Comparison of ENCODE assay signal across 8 cellular contexts in the genomic region with DNA sequence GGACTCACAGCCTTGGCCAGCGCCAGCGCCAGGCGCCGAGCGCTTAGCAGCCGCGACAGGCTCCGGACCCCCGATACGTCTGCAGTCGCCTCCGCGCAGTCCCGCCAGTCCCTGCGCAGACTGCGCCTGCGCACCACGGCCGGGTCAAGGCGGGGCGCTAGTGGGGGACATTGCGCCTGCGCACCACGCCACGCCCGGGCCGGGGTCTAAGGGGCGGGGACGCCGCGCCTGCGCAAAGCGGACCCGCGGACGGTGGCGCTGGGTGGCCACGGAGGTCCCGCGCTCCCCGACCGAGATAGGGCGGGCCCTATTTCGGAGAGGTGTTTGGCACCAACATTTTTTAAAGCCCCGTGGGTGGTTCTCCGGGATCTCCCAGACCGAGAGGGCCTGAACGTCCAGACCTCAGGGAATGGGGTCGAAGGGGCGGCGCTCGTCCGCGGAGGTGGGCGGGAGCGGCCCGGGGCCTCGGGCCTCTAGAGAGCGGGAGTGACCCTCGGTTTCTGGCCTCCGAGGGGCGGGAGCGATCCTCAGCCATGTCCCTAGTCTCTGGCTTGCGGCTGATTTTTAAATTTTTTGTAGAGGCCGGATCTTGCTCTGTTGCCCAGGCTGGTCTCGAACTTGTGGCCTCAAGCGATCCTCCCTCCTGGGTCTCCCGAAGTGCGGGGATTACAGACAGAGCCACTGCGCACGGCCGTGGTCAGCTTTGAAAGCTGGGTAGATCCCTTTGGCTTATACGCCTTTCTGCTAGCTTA.
DNase-seq lines count a peak whose midpoint lies in the region; ATAC-seq and TF ChIP-seq lines count a peak whose summit lies in the region.
"Not testable (repeated sequence)": the region's sequence is repeated elsewhere in the genome, so short reads cannot be mapped to it uniquely, and the experiment has no call there.

No MANE protein-coding gene starts in this region.

- peak overlapping the region in 2 of 3 donors; percentile 26 to 78 for H3K27ac Mint-ChIP-seq in CD4-positive, CD25-positive, alpha-beta regulatory T cell
- H3K27ac Mint-ChIP-seq in T-cell: peak overlapping the region; percentile 43 to 55
- not testable (repeated sequence) for H3K27ac Mint-ChIP-seq in activated naive CD8-positive, alpha-beta T cell treated with anti-CD3 and anti-CD28 coated beads, Interleukin-2, amount 50 U/mL, for 24 hours
- peak overlapping the region; percentile 14 to 89 (median 78) for H3K27ac Mint-ChIP-seq in naive thymus-derived CD4-positive, alpha-beta T cell

- H3K36me3 Mint-ChIP-seq in CD4-positive, CD25-positive, alpha-beta regulatory T cell; T-cell; activated naive CD8-positive, alpha-beta T cell treated with anti-CD3 and anti-CD28 coated beads, Interleukin-2, amount 50 U/mL, for 24 hours (ENCODE audit: low read depth); naive thymus-derived CD4-positive, alpha-beta T cell: not testable (repeated sequence)

- not testable (repeated sequence) for H3K4me1 ChIP-seq in CD4-positive, CD25-positive, alpha-beta regulatory T cell (ENCODE audit: control insufficient read depth, insufficient read depth, low read length, poor library complexity, severe bottlenecking); naive thymus-derived CD4-positive, alpha-beta T cell (ENCODE audit: control insufficient read depth in 2 of 2, insufficient read depth in 2 of 2, low read length in 2 of 2)
- peaks cover 0 to 29% (median 0%) of the 10 kb centered on the region in 3 donors for H3K4me1 ChIP-seq in gastroesophageal sphincter

- TF ChIP-seq POLR2A in gastroesophageal sphincter (IDR thresholded peaks at IDR 0.05): peak; percentile 89 to 96

- peak overlapping the region; percentile 78 to 90 (median 86) for H3K4me3 Mint-ChIP-seq in CD4-positive, CD25-positive, alpha-beta regulatory T cell
- H3K4me3 Mint-ChIP-seq in T-cell: peak overlapping the region; percentile 73 to 79 (median 75)
- H3K4me3 Mint-ChIP-seq in activated naive CD8-positive, alpha-beta T cell treated with anti-CD3 and anti-CD28 coated beads, Interleukin-2, amount 50 U/mL, for 24 hours: peak overlapping the region; percentile 70
- H3K4me3 Mint-ChIP-seq in naive thymus-derived CD4-positive, alpha-beta T cell: peak overlapping the region; percentile 61 to 88 (median 80)

- WGBS in gastroesophageal sphincter (ENCODE audit: low coverage in 1 of 2), 2 donors: 2% methylated on average over 10 of the region's 73 CpGs; no CpG with 5 or more reads in 1 of the 2 donors

- TF ChIP-seq EP300 in gastroesophageal sphincter (IDR thresholded peaks at IDR 0.05): not testable (repeated sequence)

- H3K9me3 ChIP-seq in CD4-positive, CD25-positive, alpha-beta regulatory T cell (ENCODE audit: control insufficient read depth in 2 of 2, low read length in 2 of 2); gastroesophageal sphincter; naive thymus-derived CD4-positive, alpha-beta T cell (ENCODE audit: control insufficient read depth in 2 of 3, low read length in 3 of 3): not testable (repeated sequence)

- peak overlapping the region; percentile 41 for H3K4me3 ChIP-seq in CD4-positive, CD25-positive, alpha-beta regulatory T cell (ENCODE audit: low read depth, low read length)
- H3K4me3 ChIP-seq in gastroesophageal sphincter: peak overlapping the region; percentile 71 to 79
- peak overlapping the region; percentile 61 for H3K4me3 ChIP-seq in naive thymus-derived CD4-positive, alpha-beta T cell (ENCODE audit: low read length)

- ATAC-seq in CD4-positive, CD25-positive, alpha-beta regulatory T cell (ENCODE audit: low read depth in 2 of 2): peak; percentile 68 to 71
- ATAC-seq in GM19455 (IDR thresholded peaks at IDR 0.05; ENCODE audit: unreplicated experiment) (peak; percentile 60), HG03342 (IDR thresholded peaks at IDR 0.05; ENCODE audit: unreplicated experiment) (peak; percentile 77), T-cell (replicated peaks in 1 of 4) (peak; percentile 80 to 86 (median 83)), gastroesophageal sphincter (peak; percentile 95)
- peak; percentile 79 for ATAC-seq in activated naive CD8-positive, alpha-beta T cell treated with anti-CD3 and anti-CD28 coated beads, Interleukin-2, amount 50 U/mL, for 24 hours
- peak; percentile 89 for ATAC-seq in naive thymus-derived CD4-positive, alpha-beta T cell

- H3K36me3 ChIP-seq in CD4-positive, CD25-positive, alpha-beta regulatory T cell (ENCODE audit: control insufficient read depth, insufficient read depth, low read length); gastroesophageal sphincter; naive thymus-derived CD4-positive, alpha-beta T cell (ENCODE audit: control insufficient read depth in 2 of 3, insufficient read depth in 3 of 3, low read length in 3 of 3): not testable (repeated sequence)

- intact Hi-C loops in naive thymus-derived CD4-positive, alpha-beta T cell (cut with micrococcal nuclease): loop anchor here (2.0 kb wide), 1 partner anchor 73 kb away; a partner anchor contains a TSS

- H3K4me1 Mint-ChIP-seq in CD4-positive, CD25-positive, alpha-beta regulatory T cell: peaks cover 0 to 11% (median 3%) of the 10 kb centered on the region in 4 donors
- H3K4me1 Mint-ChIP-seq in T-cell: peaks cover 0 to 13% (median 5%) of the 10 kb centered on the region in 3 donors
- H3K4me1 Mint-ChIP-seq in activated naive CD8-positive, alpha-beta T cell treated with anti-CD3 and anti-CD28 coated beads, Interleukin-2, amount 50 U/mL, for 24 hours: not testable (repeated sequence)
- H3K4me1 Mint-ChIP-seq in naive thymus-derived CD4-positive, alpha-beta T cell: peaks cover 0 to 16% (median 8%) of the 10 kb centered on the region in 7 donors

- CTCF ChIA-PET in T-cell (lab: Charles Lee): interaction anchor here in 1 of 2 donors (1.3 kb wide), 1 partner anchor 29 kb away, joined by 3 read pairs; no protein-coding TSS in a partner anchor
- CTCF ChIA-PET in naive thymus-derived CD4-positive, alpha-beta T cell (lab: Charles Lee): not testable (repeated sequence)

- POLR2A ChIA-PET in T-cell (lab: Charles Lee); naive thymus-derived CD4-positive, alpha-beta T cell (lab: Charles Lee): not testable (repeated sequence)

- H3K9me3 Mint-ChIP-seq in CD4-positive, CD25-positive, alpha-beta regulatory T cell; T-cell; activated naive CD8-positive, alpha-beta T cell treated with anti-CD3 and anti-CD28 coated beads, Interleukin-2, amount 50 U/mL, for 24 hours; naive thymus-derived CD4-positive, alpha-beta T cell: not testable (repeated sequence)

- DNase-seq in CD4-positive, CD25-positive, alpha-beta regulatory T cell: peak; percentile 78 to 87 (median 82)
- DNase-seq in T-cell: peak; percentile 61 to 88 (median 80)
- DNase-seq in activated naive CD8-positive, alpha-beta T cell treated with anti-CD3 and anti-CD28 coated beads, Interleukin-2, amount 50 U/mL, for 24 hours: peak; percentile 93
- peak; percentile 81 to 98 (median 84) for DNase-seq in naive thymus-derived CD4-positive, alpha-beta T cell
- peak; percentile 81 for DNase-seq in stimulated activated CD8-positive, alpha-beta memory T cell treated with anti-CD3 and anti-CD28 coated beads, Interleukin-15, amount 100 ng/mL, for 24 hours (ENCODE audit: low read depth)

- not testable (repeated sequence) for H3K27me3 ChIP-seq in CD4-positive, CD25-positive, alpha-beta regulatory T cell (ENCODE audit: control insufficient read depth, insufficient read depth, low read length); gastroesophageal sphincter; naive thymus-derived CD4-positive, alpha-beta T cell (ENCODE audit: control insufficient read depth in 2 of 2, insufficient read depth in 2 of 2, low read length in 2 of 2)

- H3K27me3 Mint-ChIP-seq in CD4-positive, CD25-positive, alpha-beta regulatory T cell; T-cell; activated naive CD8-positive, alpha-beta T cell treated with anti-CD3 and anti-CD28 coated beads, Interleukin-2, amount 50 U/mL, for 24 hours; naive thymus-derived CD4-positive, alpha-beta T cell: not testable (repeated sequence)

- TF ChIP-seq CTCF in gastroesophageal sphincter (IDR thresholded peaks at IDR 0.05): peak in 3 of 4 experiments; percentile 8 to 35 (median 20)

- peak overlapping the region; percentile 47 for H3K27ac ChIP-seq in CD4-positive, CD25-positive, alpha-beta regulatory T cell (ENCODE audit: insufficient read depth, low read length, poor library complexity, severe bottlenecking)
- H3K27ac ChIP-seq in gastroesophageal sphincter: peak overlapping the region; percentile 81 to 91 (median 86)
- H3K27ac ChIP-seq in naive thymus-derived CD4-positive, alpha-beta T cell (ENCODE audit: low read depth, low read length): peak overlapping the region; percentile 79

Comparison
In these comparisons a context has a peak if more than half of its experiments do, and no peak if none do; other contexts are left out.
1. Peak in every context shown above with its lines: DNase-seq, ATAC-seq, H3K4me3 ChIP-seq and H3K27ac ChIP-seq.